25 cellular contexts compared by ENCODE assay signal in genomic region chr1:97095764-97096163, GRCh38.
"Had no signal": no experiment of that assay in that cellular context is flagged by ENCODE, and none has a peak within 500 bp of the region (broad histone marks: within the 10 kb centered on the region; RNA-seq: fewer than 3 reads in every experiment).

No MANE protein-coding gene starts in this region.

- H3K4me2 ChIP-seq: neural progenitor cell, smooth muscle cell had no signal

- DNase-seq: naive thymus-derived CD4-positive, alpha-beta T cell; natural killer cell; occipital lobe; ovary; posterior cingulate gyrus; psoas muscle; right cardiac atrium; right lobe of liver; spleen; stimulated activated CD4-positive, alpha-beta T cell treated with anti-CD3 and anti-CD28 coated beads, Interleukin-12 subunit alpha, Interleukin-12 subunit beta, amount 100 ng/mL, for 4 hours; stimulated activated CD4-positive, alpha-beta T cell treated with anti-CD3 and anti-CD28 coated beads, Interleukin-1b, Interleukin-23, amount 100 ng/mL, for 48 hours; stimulated activated CD4-positive, alpha-beta T cell treated with anti-CD3 and anti-CD28 coated beads, Interleukin-4, amount 100 ng/mL, for 24 hours; stimulated activated naive B cell treated with anti-CD40 and anti-IgM and Interleukin-4, amounts not matched to agents 10 μg/mL and 1 μg/mL and 100 μg/mL, for 72 hours; stimulated activated naive CD4-positive, alpha-beta T cell treated with Interleukin-2 at 50 U/mL for 16 hours; stomach; thyroid gland; upper lobe of right lung; uterus had no signal

- H2AFZ ChIP-seq: neural progenitor cell, parathyroid adenoma had no signal

- H3K9ac ChIP-seq: neural progenitor cell, parathyroid adenoma had no signal

- H3K4me3 ChIP-seq: neural progenitor cell, ovary, psoas muscle, right lobe of liver, skin epidermis, smooth muscle cell, spleen, stomach, thoracic aorta, thyroid gland, tibial nerve, upper lobe of right lung, uterus had no signal

- H3K4me1 ChIP-seq: parathyroid adenoma, psoas muscle, right lobe of liver, spleen, stomach, thyroid gland, tibial nerve, upper lobe of right lung, uterus had no signal

- H3K27me3 ChIP-seq: neural progenitor cell, ovary, right lobe of liver, spleen, stomach, thyroid gland, tibial nerve, upper lobe of right lung, uterus had no signal

- H3K79me2 ChIP-seq: parathyroid adenoma had no signal

- H3K36me3 ChIP-seq: neural progenitor cell, ovary, thoracic aorta, uterus had no signal

- H3K9me3 ChIP-seq: ovary, psoas muscle, right lobe of liver, spleen, stomach, thoracic aorta, thyroid gland, tibial nerve, upper lobe of right lung, uterus had no signal

- H3K27ac ChIP-seq: neural progenitor cell, ovary, parathyroid adenoma, psoas muscle, right lobe of liver, spleen, stomach, thoracic aorta, thyroid gland, tibial nerve, upper lobe of right lung, uterus had no signal

- ATAC-seq: naive thymus-derived CD4-positive, alpha-beta T cell; natural killer cell; psoas muscle; right cardiac atrium; right lobe of liver; stimulated activated effector memory CD8-positive, alpha-beta T cell treated with anti-CD3 and anti-CD28 coated beads, Interleukin-12 subunit alpha, Interleukin-12 subunit beta, amount 100 ng/mL, for 72 hours; stimulated activated naive B cell treated with anti-CD40 and anti-IgM and Interleukin-4, amounts not matched to agents 10 μg/mL and 1 μg/mL and 100 μg/mL, for 72 hours; upper lobe of right lung had no signal
